21 cellular contexts compared by ENCODE assay signal in genomic region chr9:135009711-135010362, GRCh38.
DNase-seq lines count a peak whose midpoint lies in the region; ATAC-seq, FAIRE-seq and TF ChIP-seq lines count a peak whose summit lies in the region.
"Had no signal": no experiment of that assay in that cellular context is flagged by ENCODE, and none has a peak within 500 bp of the region (broad histone marks: within the 10 kb centered on the region; RNA-seq: fewer than 3 reads in every experiment).

No MANE protein-coding gene starts in this region.

- no peaks in the 10 kb centered on the region for H4K20me1 ChIP-seq in GM23338 (replicated peaks; ENCODE audit: insufficient read depth)
- no peaks in the 10 kb centered on the region for H4K20me1 ChIP-seq in HCT116 (ENCODE audit: insufficient read depth)
- H4K20me1 ChIP-seq in GM12878 (ENCODE audit: control insufficient read depth, insufficient read depth), result no peaks in the 10 kb centered on the region
- H4K20me1 ChIP-seq in osteoblast (ENCODE audit: insufficient read depth, low read length), result no peaks in the 10 kb centered on the region

- 17% methylated on average over 20 of the region's 20 CpGs for WGBS in GM12878 (ENCODE audit: insufficient coverage, insufficient replicate concordance, low lambda C conversion rate, missing lambda C conversion rate)

- in situ Hi-C loops in GM12878 (cut with MboI), result no loop called here

- H3K4me2 ChIP-seq in GM23338 (no peak overlapping the region), HCT116 (ENCODE audit: low read length) (no peak overlapping the region), GM12878 (ENCODE audit: control insufficient read depth, insufficient read depth) (no peak overlapping the region), osteoblast (ENCODE audit: insufficient read depth, low read length) (no peak overlapping the region)

- H3K9me3 ChIP-seq in HCT116 (ENCODE audit: control insufficient read depth in 1 of 2, insufficient read depth in 1 of 2, low read depth in 1 of 2, low read length in 2 of 2) (no peaks in the 10 kb centered on the region), GM12878 (replicated peaks; ENCODE audit: control insufficient read depth, insufficient read depth, low read length) (no peaks in the 10 kb centered on the region), osteoblast (ENCODE audit: low read depth, low read length) (no peaks in the 10 kb centered on the region)
- H3K9me3 ChIP-seq: MG63 had no signal

- no peaks in the 10 kb centered on the region for H3K9me2 ChIP-seq in GM23338 (ENCODE audit: insufficient read depth)
- no peaks in the 10 kb centered on the region for H3K9me2 ChIP-seq in HCT116 (ENCODE audit: insufficient read depth)

- no peak; a peak in 1 of 4 replicates for TF ChIP-seq CTCF in GM23338 (conservative IDR thresholded peaks at IDR 0.05; ENCODE audit: low read depth in 2 of 2)
- TF ChIP-seq CTCF in HCT116 (IDR thresholded peaks at IDR 0.05 in 2 of 3, conservative IDR thresholded peaks at IDR 0.05 in 1 of 3; ENCODE audit: borderline replicate concordance in 1 of 3, insufficient read depth in 1 of 3, low read depth in 2 of 3, low read length in 2 of 3), result no peak
- no peak for TF ChIP-seq CTCF in GM12878 (IDR thresholded peaks at IDR 0.05 in 2 of 3, conservative IDR thresholded peaks at IDR 0.05 in 1 of 3; ENCODE audit: control insufficient read depth in 2 of 3, extremely low read depth in 1 of 3, insufficient read depth in 1 of 3, low read depth in 3 of 3, low read length in 3 of 3)
- no peak for TF ChIP-seq CTCF in osteoblast (IDR thresholded peaks at IDR 0.05; ENCODE audit: extremely low read depth, low read depth, low read length)
- TF ChIP-seq CTCF in Calu3 (IDR thresholded peaks at IDR 0.05; ENCODE audit: unreplicated experiment), result no peak

- H3K4me3 ChIP-seq in GM23338 (no peak overlapping the region), HCT116 (replicated peaks in 1 of 2; ENCODE audit: low read depth in 1 of 2, low read length in 2 of 2) (no peak overlapping the region), GM12878 (no peak overlapping the region), osteoblast (ENCODE audit: insufficient read depth, low read length) (no peak overlapping the region)
- H3K4me3 ChIP-seq: MG63 had no signal

- H3K79me2 ChIP-seq in GM23338 (replicated peaks; ENCODE audit: insufficient read depth), result no peaks in the 10 kb centered on the region
- H3K79me2 ChIP-seq in HCT116 (ENCODE audit: insufficient read depth, low read length), result no peaks in the 10 kb centered on the region
- H3K79me2 ChIP-seq in GM12878 (ENCODE audit: control insufficient read depth, insufficient read depth, low read length), result no peaks in the 10 kb centered on the region
- no peaks in the 10 kb centered on the region for H3K79me2 ChIP-seq in osteoblast (ENCODE audit: insufficient read depth, low read length)

- intact Hi-C loops in HCT116 (cut with micrococcal nuclease), result no loop called here
- intact Hi-C loops in GM12878 (cut with micrococcal nuclease; ENCODE audit: unreplicated experiment), result no loop called here
- intact Hi-C loops in Calu3 (cut with micrococcal nuclease; ENCODE audit: unreplicated experiment), result no loop called here

- H3K9ac ChIP-seq in HCT116 (ENCODE audit: low read length) (no peak overlapping the region), GM12878 (ENCODE audit: control insufficient read depth, insufficient read depth, low read length) (no peak overlapping the region)

- CTCF ChIA-PET in HCT116 (lab: Charles Lee) (no interaction called here), GM12878 (lab: Yijun Ruan, JAX) (interaction anchor here (0.6 kb wide), 1 partner anchor 27 kb away, joined by 3 read pairs; no protein-coding TSS in a partner anchor), Calu3 (lab: Charles Lee) (no interaction called here)

- TF ChIP-seq POLR2A in HCT116 (IDR thresholded peaks at IDR 0.05; ENCODE audit: borderline replicate concordance, extremely low read depth, insufficient read depth, insufficient read length), result peak; percentile 62
- TF ChIP-seq POLR2A in GM12878 (IDR thresholded peaks at IDR 0.05; ENCODE audit: low read depth, low read length), result 0 out of 2 replicates have a peak, but pooled peaks have one; percentile 26

- H3K27me3 Mint-ChIP-seq in GM23338 (ENCODE audit: insufficient read depth, low read depth, poor library complexity) (peaks cover 5% of the 10 kb centered on the region), Calu3 (ENCODE audit: unreplicated experiment) (no peaks in the 10 kb centered on the region)
- H3K27me3 Mint-ChIP-seq: CD4-positive, alpha-beta T cell had no signal

- FAIRE-seq in GM12878 (lab: Jason Lieb, UNC), result no peak
- FAIRE-seq: GM12892, GM19239, RCC 7860 had no signal

- H3K4me3 Mint-ChIP-seq in GM23338 (no peak overlapping the region), Calu3 (ENCODE audit: low read depth, unreplicated experiment) (no peak overlapping the region)
- H3K4me3 Mint-ChIP-seq: CD4-positive, alpha-beta T cell; H9 had no signal

- RAD21 ChIA-PET in HCT116 (lab: Charles Lee; ENCODE audit: low non-redundant PET in 1 of 2, low total read pairs in 2 of 2, uncharacterized antibody in 2 of 2, unreplicated experiment in 2 of 2) (no interaction called here), GM12878 (lab: Charles Lee; ENCODE audit: unreplicated experiment) (no interaction called here)

- H3K36me3 ChIP-seq in GM23338 (ENCODE audit: insufficient read depth) (no peaks in the 10 kb centered on the region), HCT116 (ENCODE audit: control insufficient read depth in 1 of 2, insufficient read depth in 2 of 2, low read length in 2 of 2) (no peaks in the 10 kb centered on the region), GM12878 (ENCODE audit: control insufficient read depth in 2 of 2, insufficient read depth in 2 of 2, low read length in 1 of 2) (no peaks in the 10 kb centered on the region), osteoblast (ENCODE audit: insufficient read depth, low read length) (no peaks in the 10 kb centered on the region)
- H3K36me3 ChIP-seq: MG63 had no signal

- SMC1A ChIA-PET in GM12878 (lab: Charles Lee; ENCODE audit: uncharacterized antibody, unreplicated experiment), result no interaction called here

- H3K4me1 ChIP-seq in GM23338 (ENCODE audit: insufficient read depth) (no peaks in the 10 kb centered on the region), HCT116 (ENCODE audit: control insufficient read depth in 1 of 2, insufficient read depth in 2 of 2, low read length in 2 of 2) (no peaks in the 10 kb centered on the region), GM12878 (ENCODE audit: control insufficient read depth, insufficient read depth, low read length) (no peaks in the 10 kb centered on the region), osteoblast (ENCODE audit: insufficient read depth, low read length) (no peaks in the 10 kb centered on the region)

- BruUV-seq in HCT116 (replicated peaks; lab: Mats Ljungman, UMichigan), result no TSS peak
- no TSS peak for BruUV-seq in GM12878 (replicated peaks; lab: Mats Ljungman, UMichigan)
- no TSS peak for BruUV-seq in Calu3 (replicated peaks; lab: Mats Ljungman, UMichigan)

- no peak overlapping the region for H3K27ac Mint-ChIP-seq in GM23338
- H3K27ac Mint-ChIP-seq in Calu3 (ENCODE audit: unreplicated experiment), result no peak overlapping the region
- H3K27ac Mint-ChIP-seq: CD4-positive, alpha-beta T cell had no signal

- H3K36me3 Mint-ChIP-seq in GM23338 (ENCODE audit: low read depth) (no peaks in the 10 kb centered on the region), Calu3 (ENCODE audit: insufficient read depth, unreplicated experiment) (no peaks in the 10 kb centered on the region)

- DNase-seq in GM23338 (ENCODE audit: low spot score), result no peak
- peak; percentile 2 for DNase-seq in HCT116 (ENCODE audit: low read depth, low spot score)
- no peak for DNase-seq in GM12878 (ENCODE audit: low read depth, low spot score)
- DNase-seq in osteoblast (ENCODE audit: insufficient read length, low spot score, missing footprints), result peak; percentile 49
- DNase-seq in Calu3, result no peak
- DNase-seq: CD4-positive, alpha-beta T cell; DND-41; GDM1; H9; Karpas-422; MG63; NCI-H1092 treated with DMSO at 0.1 percent for 48 hours; NCI-H1694; NCI-H510A treated with DMSO at 0.1 percent for 48 hours; SHP77 treated with DMSO at 0.1 percent for 48 hours had no signal

- H3F3A ChIP-seq in GM23338 (replicated peaks; ENCODE audit: low read depth), result no peaks in the 10 kb centered on the region

- no peak for TF ChIP-seq EP300 in GM12878 (IDR thresholded peaks at IDR 0.05; ENCODE audit: borderline replicate concordance in 1 of 2, control insufficient read depth in 1 of 2, low read depth in 2 of 2, low read length in 2 of 2)

- H3K27me3 ChIP-seq in GM23338 (ENCODE audit: insufficient read depth), result no peaks in the 10 kb centered on the region
- H3K27me3 ChIP-seq in HCT116 (ENCODE audit: insufficient read depth, low read length), result peaks cover 12% of the 10 kb centered on the region
- peaks cover 0 to 3% of the 10 kb centered on the region in 2 experiments; a peak in 1 of 4 replicates for H3K27me3 ChIP-seq in GM12878 (replicated peaks in 1 of 2; ENCODE audit: control insufficient read depth in 2 of 2, insufficient read depth in 2 of 2, low read length in 1 of 2)
- peaks cover 2% of the 10 kb centered on the region for H3K27me3 ChIP-seq in osteoblast (ENCODE audit: insufficient read depth, low read length)
- H3K27me3 ChIP-seq: MG63 had no signal

- ATAC-seq in GM23338 (peak; percentile 57), HCT116 (peak; percentile 61), GM12878 (no peak), GM18861 (IDR thresholded peaks at IDR 0.05; ENCODE audit: unreplicated experiment) (no peak), GM18868 (IDR thresholded peaks at IDR 0.05; ENCODE audit: unreplicated experiment) (no peak)
- ATAC-seq: SK-N-SH treated with all-trans-retinoic acid at 6 μM for 48 hours had no signal

- TF ChIP-seq RAD21 in HCT116 (IDR thresholded peaks at IDR 0.05; ENCODE audit: low read depth), result no peak
- no peak for TF ChIP-seq RAD21 in GM12878 (IDR thresholded peaks at IDR 0.05; ENCODE audit: insufficient read depth, low read depth, low read length)

- peaks cover 7% of the 10 kb centered on the region for H3K4me1 Mint-ChIP-seq in GM23338
- H3K4me1 Mint-ChIP-seq in Calu3 (ENCODE audit: low read depth, unreplicated experiment), result no peaks in the 10 kb centered on the region

- H2AFZ ChIP-seq in GM23338 (no peak overlapping the region), HCT116 (ENCODE audit: low read depth, low read length, poor library complexity, severe bottlenecking) (no peak overlapping the region), GM12878 (ENCODE audit: control insufficient read depth, low read depth, low read length) (no peak overlapping the region), osteoblast (ENCODE audit: low read length) (no peak overlapping the region)

- POLR2A ChIA-PET in HCT116 (lab: Charles Lee) (no interaction called here), GM12878 (lab: Charles Lee) (no interaction called here)

- no peaks in the 10 kb centered on the region for H3K9me3 Mint-ChIP-seq in GM23338
- no peaks in the 10 kb centered on the region for H3K9me3 Mint-ChIP-seq in Calu3 (ENCODE audit: low read depth, unreplicated experiment)
- H3K9me3 Mint-ChIP-seq: CD4-positive, alpha-beta T cell had no signal

- no peak overlapping the region for H3K27ac ChIP-seq in GM23338 (ENCODE audit: low read depth)
- H3K27ac ChIP-seq in HCT116 (ENCODE audit: low read depth, low read length), result no peak overlapping the region
- no peak overlapping the region for H3K27ac ChIP-seq in GM12878 (ENCODE audit: control insufficient read depth, insufficient read depth)
- no peak overlapping the region for H3K27ac ChIP-seq in osteoblast (ENCODE audit: low read depth, low read length)

TF ChIP-seq in HCT116, 20 proteins besides CTCF, POLR2A, EP300 and RAD21 (continues in another document):
- no peak for TF ChIP-seq EZH2 (IDR thresholded peaks at IDR 0.05)

Comparison
In these comparisons a context has a peak if more than half of its experiments do, and no peak if none do; other contexts are left out.
1. ATAC-seq: peak in GM23338 (single experiment) and HCT116 (single experiment); none in GM12878 (single experiment), GM18861 (single experiment) and GM18868 (single experiment).
2. DNase-seq: peak in HCT116 (single experiment) and osteoblast (single experiment); none in GM23338 (single experiment), GM12878 (single experiment) and Calu3 (single experiment).